In the genomic region with DNA sequence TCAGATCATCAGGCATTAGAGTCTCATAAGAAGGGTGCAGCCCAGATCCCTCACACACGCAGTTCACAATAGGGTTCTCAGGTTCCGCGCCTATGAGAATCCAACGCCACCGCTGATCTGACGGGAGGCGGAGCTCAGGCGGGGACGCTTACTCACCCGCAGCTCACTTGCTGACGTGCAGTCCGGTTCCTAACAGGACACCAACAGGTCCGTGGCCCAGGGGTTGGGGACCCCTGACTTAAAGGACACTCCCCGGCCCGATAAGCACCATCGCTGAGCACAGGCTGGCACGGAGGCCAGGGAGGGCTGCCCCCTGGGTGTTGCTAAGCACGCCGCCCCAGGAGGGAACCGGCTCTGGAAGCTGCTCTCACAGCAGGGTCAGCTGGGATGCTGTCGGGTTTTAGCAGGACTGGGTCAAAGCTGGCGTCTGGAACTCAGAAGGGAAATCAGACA, we compare ENCODE assay signal across 8 cellular contexts.
DNase-seq lines count a peak whose midpoint lies in the region; ATAC-seq lines count a peak whose summit lies in the region.

No MANE protein-coding gene starts in this region.

- H3K79me2 ChIP-seq in ACC112 (ENCODE audit: control insufficient read depth, insufficient read depth, low read length, unreplicated experiment) = no peaks in the 10 kb centered on the region

- peaks cover 6% of the 10 kb centered on the region for H3K4me1 ChIP-seq in ACC112 (ENCODE audit: control insufficient read depth, insufficient read depth, low read length, unreplicated experiment)
- H3K4me1 ChIP-seq in iPS-20b (ENCODE audit: insufficient read depth, low read length) = no peaks in the 10 kb centered on the region

- H3K27ac ChIP-seq in ACC112 (ENCODE audit: low read depth, low read length) (no peak overlapping the region), iPS-20b (ENCODE audit: low read length) (no peak overlapping the region)

- no peak overlapping the region for H3K9ac ChIP-seq in iPS-20b (ENCODE audit: low read depth, low read length)

- H3K27me3 ChIP-seq in ACC112 (ENCODE audit: insufficient read depth, low read length) (no peaks in the 10 kb centered on the region), iPS-20b (ENCODE audit: insufficient read depth, low read length) (peaks cover 37% of the 10 kb centered on the region)

- no peak for ATAC-seq in HG03108 (IDR thresholded peaks at IDR 0.05; ENCODE audit: unreplicated experiment)

- peak overlapping the region; percentile 67 for H3K4me3 ChIP-seq in ACC112 (ENCODE audit: low read depth, low read length)
- H3K4me3 ChIP-seq in iPS-20b (ENCODE audit: low read length) = peak overlapping the region; percentile 39; the same call in 1 of the 2 replicates

- DNase-seq in HCEC 1CT (peak; percentile 50), amniotic stem cell (lab: John Stamatoyannopoulos, UW) (peak; percentile 41), SKM-1 treated with dmso at 0.1 percent for 144 hours (lab: John Stamatoyannopoulos, UW; ENCODE audit: unreplicated experiment) (no peak)
- DNase-seq in stimulated activated CD4-positive, alpha-beta T cell treated with anti-CD3 and anti-CD28 coated beads, Interleukin-4, amount 100 ng/mL, for 1 hour = peak; percentile 37
- no peak for DNase-seq in central memory CD4-positive, alpha-beta T cell

- H3K36me3 ChIP-seq in ACC112 (ENCODE audit: insufficient read depth, low read length) (no peaks in the 10 kb centered on the region), iPS-20b (ENCODE audit: insufficient read depth, low read depth, low read length) (no peaks in the 10 kb centered on the region)

- H2AFZ ChIP-seq in ACC112 (ENCODE audit: low read length, unreplicated experiment) = peak overlapping the region; percentile 62

- H3K9me3 ChIP-seq in iPS-20b (ENCODE audit: insufficient read depth, low read depth, low read length) = no peaks in the 10 kb centered on the region

Comparison
In these comparisons a context has a peak if more than half of its experiments do, and no peak if none do; other contexts are left out.
1. DNase-seq: peak in HCEC 1CT (single experiment), amniotic stem cell (single experiment) and stimulated activated CD4-positive, alpha-beta T cell treated with anti-CD3 and anti-CD28 coated beads, Interleukin-4, amount 100 ng/mL, for 1 hour (single experiment); none in SKM-1 treated with dmso at 0.1 percent for 144 hours (single experiment) and central memory CD4-positive, alpha-beta T cell (single experiment).